ENCODE assay signal across 15 cellular contexts in the genomic region with DNA sequence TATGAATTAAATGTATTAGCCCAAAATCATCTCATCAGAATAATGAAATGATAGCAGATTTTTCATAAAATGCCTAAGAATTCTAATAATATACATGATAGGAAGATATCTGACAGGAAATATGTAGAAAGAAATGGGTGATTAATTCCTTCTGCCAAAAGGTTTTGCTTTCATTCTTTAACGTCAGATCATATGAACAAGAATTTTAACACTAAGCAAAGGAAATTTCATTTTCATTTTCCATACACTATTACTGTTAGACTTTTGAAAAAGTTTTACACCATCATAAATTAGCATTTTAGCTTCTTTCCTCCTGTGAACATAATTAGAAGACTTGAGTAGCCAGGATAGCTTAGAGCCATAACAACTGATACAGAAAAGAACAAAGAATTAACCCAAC.
DNase-seq lines count a peak whose midpoint lies in the region; ATAC-seq and TF ChIP-seq lines count a peak whose summit lies in the region.
"Had no signal": no experiment of that assay in that cellular context is flagged by ENCODE, and none has a peak within 500 bp of the region (broad histone marks: within the 10 kb centered on the region; RNA-seq: fewer than 3 reads in every experiment).

No MANE protein-coding gene starts in this region.

- H3K9me3 ChIP-seq in MM.1S (replicated peaks; ENCODE audit: insufficient read depth, low read length), result no peaks in the 10 kb centered on the region
- H3K9me3 ChIP-seq: Caco-2 had no signal

- no peaks in the 10 kb centered on the region for H4K20me1 ChIP-seq in MM.1S (ENCODE audit: insufficient read depth, low read length)

- H3K4me2 ChIP-seq in MM.1S (ENCODE audit: low read depth, low read length), result peak overlapping the region; percentile 44

- peaks cover 7% of the 10 kb centered on the region for H3K4me1 Mint-ChIP-seq in osteocyte (ENCODE audit: unreplicated experiment)
- no peaks in the 10 kb centered on the region for H3K4me1 Mint-ChIP-seq in activated T-helper 1 cell treated with anti-CD3 and anti-CD28 coated beads, Interleukin-12 subunit alpha, Interleukin-12 subunit beta, Interleukin-2, Interleukin-4 antibody, amounts not matched to agents 30 ng/mL and 10 ng/mL and 1 ng/mL, durations not matched to agents 14 hours and 24 hours and 36 hours (ENCODE audit: low read depth)
- H3K4me1 Mint-ChIP-seq: CD4-positive, CD25-positive, alpha-beta regulatory T cell had no signal

- H3K27me3 Mint-ChIP-seq in osteocyte (ENCODE audit: unreplicated experiment), result no peaks in the 10 kb centered on the region
- no peaks in the 10 kb centered on the region for H3K27me3 Mint-ChIP-seq in activated T-helper 1 cell treated with anti-CD3 and anti-CD28 coated beads, Interleukin-12 subunit alpha, Interleukin-12 subunit beta, Interleukin-2, Interleukin-4 antibody, amounts not matched to agents 30 ng/mL and 10 ng/mL and 1 ng/mL, durations not matched to agents 14 hours and 24 hours and 36 hours (ENCODE audit: insufficient read depth)
- H3K27me3 Mint-ChIP-seq: CD4-positive, CD25-positive, alpha-beta regulatory T cell had no signal

- no peaks in the 10 kb centered on the region for H3K27me3 ChIP-seq in MM.1S (replicated peaks; ENCODE audit: insufficient read depth, low read length)

- no peaks in the 10 kb centered on the region for H3K36me3 ChIP-seq in MM.1S (replicated peaks; ENCODE audit: insufficient read depth, low read length)

- no peak overlapping the region for H3K4me3 Mint-ChIP-seq in osteocyte (ENCODE audit: unreplicated experiment)
- no peak overlapping the region for H3K4me3 Mint-ChIP-seq in activated T-helper 1 cell treated with anti-CD3 and anti-CD28 coated beads, Interleukin-12 subunit alpha, Interleukin-12 subunit beta, Interleukin-2, Interleukin-4 antibody, amounts not matched to agents 30 ng/mL and 10 ng/mL and 1 ng/mL, durations not matched to agents 14 hours and 24 hours and 36 hours
- H3K4me3 Mint-ChIP-seq: CD4-positive, CD25-positive, alpha-beta regulatory T cell; CD8-positive, alpha-beta T cell had no signal

- intact Hi-C loops in activated T-helper 1 cell treated with anti-CD3 and anti-CD28 coated beads, Interleukin-12 subunit alpha, Interleukin-12 subunit beta, Interleukin-2, Interleukin-4 antibody, amounts not matched to agents 30 ng/mL and 10 ng/mL and 1 ng/mL, durations not matched to agents 14 hours and 24 hours and 36 hours (cut with micrococcal nuclease), result no loop called here

- H3K9me3 Mint-ChIP-seq in osteocyte (ENCODE audit: unreplicated experiment), result no peaks in the 10 kb centered on the region
- peaks cover 16% of the 10 kb centered on the region for H3K9me3 Mint-ChIP-seq in activated T-helper 1 cell treated with anti-CD3 and anti-CD28 coated beads, Interleukin-12 subunit alpha, Interleukin-12 subunit beta, Interleukin-2, Interleukin-4 antibody, amounts not matched to agents 30 ng/mL and 10 ng/mL and 1 ng/mL, durations not matched to agents 14 hours and 24 hours and 36 hours

- H3K27ac ChIP-seq in MM.1S (ENCODE audit: low read length), result no peak overlapping the region; the same call in 1 of the 2 replicates
- H3K27ac ChIP-seq: GM23248 had no signal

- peak overlapping the region; percentile 23; the same call in 1 of the 2 replicates for H2AFZ ChIP-seq in MM.1S (ENCODE audit: low read length)
- H2AFZ ChIP-seq: GM23248 had no signal

- H3K36me3 Mint-ChIP-seq in osteocyte (ENCODE audit: unreplicated experiment), result no peaks in the 10 kb centered on the region
- H3K36me3 Mint-ChIP-seq in activated T-helper 1 cell treated with anti-CD3 and anti-CD28 coated beads, Interleukin-12 subunit alpha, Interleukin-12 subunit beta, Interleukin-2, Interleukin-4 antibody, amounts not matched to agents 30 ng/mL and 10 ng/mL and 1 ng/mL, durations not matched to agents 14 hours and 24 hours and 36 hours (ENCODE audit: low read depth), result no peaks in the 10 kb centered on the region
- H3K36me3 Mint-ChIP-seq: CD4-positive, CD25-positive, alpha-beta regulatory T cell; CD8-positive, alpha-beta T cell had no signal

- peak; percentile 50 for ATAC-seq in GM18870 (IDR thresholded peaks at IDR 0.05; ENCODE audit: unreplicated experiment)
- ATAC-seq in GM19463 (IDR thresholded peaks at IDR 0.05; ENCODE audit: unreplicated experiment), result no peak
- ATAC-seq: CD8-positive, alpha-beta T cell had no signal

- H3K9me2 ChIP-seq in MM.1S (replicated peaks; ENCODE audit: insufficient read depth, low read length), result no peaks in the 10 kb centered on the region

- TF ChIP-seq CTCF in MM.1S (IDR thresholded peaks at IDR 0.05; ENCODE audit: low read length), result no peak
- no peak for TF ChIP-seq CTCF in osteocyte (IDR thresholded peaks at IDR 0.05)

- DNase-seq in MM.1S, result peak; percentile 29
- DNase-seq in osteocyte (ENCODE audit: extremely low spot score, unreplicated experiment), result no peak
- no peak for DNase-seq in GM19238 (ENCODE audit: insufficient read length, low spot score)
- no peak for DNase-seq in activated T-helper 1 cell treated with anti-CD3 and anti-CD28 coated beads, Interleukin-12 subunit alpha, Interleukin-12 subunit beta, Interleukin-2, Interleukin-4 antibody, amounts not matched to agents 30 ng/mL and 10 ng/mL and 1 ng/mL, durations not matched to agents 14 hours and 24 hours and 36 hours (ENCODE audit: low spot score)
- DNase-seq: C1 segment of cervical spinal cord; Caco-2; CD4-positive, CD25-positive, alpha-beta regulatory T cell; CD8-positive, alpha-beta T cell; DMS153; DND-41; GM23248; H7; HCEC 1CT had no signal

- H3K79me2 ChIP-seq in MM.1S (ENCODE audit: low read length), result no peaks in the 10 kb centered on the region

- no peaks in the 10 kb centered on the region for H3F3A ChIP-seq in MM.1S (ENCODE audit: insufficient read depth, low read length)

- H3K27ac Mint-ChIP-seq in osteocyte (ENCODE audit: unreplicated experiment), result peak overlapping the region; percentile 31
- H3K27ac Mint-ChIP-seq in activated T-helper 1 cell treated with anti-CD3 and anti-CD28 coated beads, Interleukin-12 subunit alpha, Interleukin-12 subunit beta, Interleukin-2, Interleukin-4 antibody, amounts not matched to agents 30 ng/mL and 10 ng/mL and 1 ng/mL, durations not matched to agents 14 hours and 24 hours and 36 hours, result no peak overlapping the region
- H3K27ac Mint-ChIP-seq: CD4-positive, CD25-positive, alpha-beta regulatory T cell; CD8-positive, alpha-beta T cell had no signal

- peaks cover 4% of the 10 kb centered on the region; the same call in 1 of the 2 replicates for H3K4me1 ChIP-seq in MM.1S (ENCODE audit: low read length)
- H3K4me1 ChIP-seq: Caco-2 had no signal

- peak overlapping the region; percentile 9; the same call in 1 of the 2 replicates for H3K4me3 ChIP-seq in MM.1S (ENCODE audit: low read length)
- H3K4me3 ChIP-seq: GM23248 had no signal

- H3K9ac ChIP-seq in MM.1S (ENCODE audit: low read length), result no peak overlapping the region
- H3K9ac ChIP-seq: GM23248 had no signal
